ENCODE assay signal across 8 cellular contexts in genomic region chr1:26922201-26922729, GRCh38. TPM values are rescaled to one million over a fixed set of nuclear protein-coding genes. Genes with fewer than 3 reads are reported as not detected.
A peak's percentile ranks its signal among the peaks of the same experiment; 100 is the strongest.
DNase-seq lines count a peak whose midpoint lies in the region; ATAC-seq and TF ChIP-seq lines count a peak whose summit lies in the region.

No MANE protein-coding gene starts in this region.

- no peaks in the 10 kb centered on the region for H3K9me3 ChIP-seq in sigmoid colon

- no peak for TF ChIP-seq POLR2A in sigmoid colon (IDR thresholded peaks at IDR 0.05)

- H3K4me1 ChIP-seq in sigmoid colon, result peaks cover 0 to 23% (median 18%) of the 10 kb centered on the region in 4 donors

- peaks cover 0 to 35% (median 22%) of the 10 kb centered on the region in 4 donors for H3K36me3 ChIP-seq in sigmoid colon

- peaks cover 24% of the 10 kb centered on the region for H3K36me3 Mint-ChIP-seq in activated CD8-positive, alpha-beta memory T cell treated with anti-CD3 and anti-CD28 coated beads, Interleukin-2, amount 10 ng/mL, durations not matched to agents 7 days and 5 days
- peaks cover 9% of the 10 kb centered on the region for H3K36me3 Mint-ChIP-seq in T-cell

- intact Hi-C loops in sigmoid colon (cut with DNase I), result no loop called here

- H3K4me1 Mint-ChIP-seq in activated CD8-positive, alpha-beta memory T cell treated with anti-CD3 and anti-CD28 coated beads, Interleukin-2, amount 10 ng/mL, durations not matched to agents 7 days and 5 days, result peaks cover 43% of the 10 kb centered on the region
- H3K4me1 Mint-ChIP-seq in T-cell, result peaks cover 39 to 44% (median 41%) of the 10 kb centered on the region in 3 donors

- TF ChIP-seq CTCF in fibroblast of the aortic adventitia (IDR thresholded peaks at IDR 0.05; ENCODE audit: insufficient read depth, low read length) (no peak), sigmoid colon (IDR thresholded peaks at IDR 0.05) (no peak)

- TF ChIP-seq EP300 in sigmoid colon (IDR thresholded peaks at IDR 0.05), result no peak

- H3K27ac ChIP-seq in sigmoid colon, result peak overlapping the region; percentile 86 to 95 (median 90)

- no peak for DNase-seq in activated CD8-positive, alpha-beta memory T cell treated with anti-CD3 and anti-CD28 coated beads, Interleukin-2, amount 10 ng/mL, durations not matched to agents 7 days and 5 days
- DNase-seq in activated CD8-positive, alpha-beta memory T cell treated with anti-CD3 and anti-CD28 coated beads, Interleukin-2, amount 50 U/mL, for 48 hours, result no peak
- no peak for DNase-seq in T-cell
- peak; percentile 19 for DNase-seq in fibroblast of the aortic adventitia (ENCODE audit: low read depth)
- no peak for DNase-seq in sigmoid colon
- no peak for DNase-seq in NCI-H1694 (lab: John Stamatoyannopoulos, UW)

- WGBS in sigmoid colon, 2 donors, result 3 to 11% methylated on average over 17 of the region's 17 CpGs

- peak overlapping the region; percentile 95 for H3K27ac Mint-ChIP-seq in activated CD8-positive, alpha-beta memory T cell treated with anti-CD3 and anti-CD28 coated beads, Interleukin-2, amount 10 ng/mL, durations not matched to agents 7 days and 5 days
- H3K27ac Mint-ChIP-seq in T-cell, result peak overlapping the region; percentile 36 to 95

- POLR2A ChIA-PET in T-cell (lab: Charles Lee), result interaction anchor here in 1 of 2 donors (2.3 kb wide), 1 partner anchor 22 kb away, joined by 11 read pairs; the partner anchor contains the start of gene GPATCH3

- no peaks in the 10 kb centered on the region for H3K9me3 Mint-ChIP-seq in activated CD8-positive, alpha-beta memory T cell treated with anti-CD3 and anti-CD28 coated beads, Interleukin-2, amount 10 ng/mL, durations not matched to agents 7 days and 5 days (ENCODE audit: low read depth)
- no peaks in the 10 kb centered on the region for H3K9me3 Mint-ChIP-seq in T-cell

- H3K4me3 ChIP-seq in fibroblast of the aortic adventitia (ENCODE audit: low read depth, low read length) (peak overlapping the region; percentile 92), sigmoid colon (peak overlapping the region; percentile 68 to 99 (median 80))

- ATAC-seq in activated CD8-positive, alpha-beta memory T cell treated with anti-CD3 and anti-CD28 coated beads, Interleukin-2, amount 10 ng/mL, durations not matched to agents 7 days and 5 days, result no peak
- ATAC-seq in T-cell (replicated peaks in 1 of 4), result no peak
- ATAC-seq in GM19397 (IDR thresholded peaks at IDR 0.05; ENCODE audit: unreplicated experiment), result no peak
- ATAC-seq in HG03139 (IDR thresholded peaks at IDR 0.05; ENCODE audit: unreplicated experiment), result no peak

- CTCF ChIA-PET in activated CD8-positive, alpha-beta memory T cell treated with anti-CD3 and anti-CD28 coated beads, Interleukin-2, amount 10 ng/mL, durations not matched to agents 7 days and 5 days (lab: Charles Lee), result interaction anchor here (1.3 to 1.8 kb wide), 5 partner anchors 11 to 58 kb away, joined by 3 to 12 read pairs (median 4); partner anchors contain the start of gene GPN2
- CTCF ChIA-PET in T-cell (lab: Charles Lee), result no interaction called here

- no peaks in the 10 kb centered on the region for H3K27me3 ChIP-seq in sigmoid colon

- H3K27me3 Mint-ChIP-seq in activated CD8-positive, alpha-beta memory T cell treated with anti-CD3 and anti-CD28 coated beads, Interleukin-2, amount 10 ng/mL, durations not matched to agents 7 days and 5 days, result no peaks in the 10 kb centered on the region
- no peaks in the 10 kb centered on the region for H3K27me3 Mint-ChIP-seq in T-cell

- peak overlapping the region; percentile 91 for H3K4me3 Mint-ChIP-seq in activated CD8-positive, alpha-beta memory T cell treated with anti-CD3 and anti-CD28 coated beads, Interleukin-2, amount 10 ng/mL, durations not matched to agents 7 days and 5 days
- H3K4me3 Mint-ChIP-seq in T-cell, result peak overlapping the region; percentile 90 to 98 (median 92)

RNA-seq across cellular contexts. Expression of gene NUDC, which starts 0.7 kb away (rescaled TPM):
- 10 to 100 TPM; 88.8 to 91.6 TPM for total RNA-seq in activated CD8-positive, alpha-beta memory T cell treated with anti-CD3 and anti-CD28 coated beads, Interleukin-2, amount 10 ng/mL, durations not matched to agents 7 days and 5 days
- total RNA-seq in T-cell (10 to 100 TPM; 39.1 to 45.7 (median 43.2) TPM), fibroblast of the aortic adventitia (ENCODE audit: low replicate concordance) (23.8 and 26.7 TPM in 2 replicates), sigmoid colon (10 to 100 TPM; 51.9 to 82.1 (median 59.9) TPM)
- polyA plus RNA-seq in sigmoid colon, result 10 to 100 TPM; 28.4 to 67.6 (median 38.4) TPM

RNA-seq across cellular contexts. Expression of gene NR0B2, which starts 8.5 kb away (rescaled TPM):
- total RNA-seq in activated CD8-positive, alpha-beta memory T cell treated with anti-CD3 and anti-CD28 coated beads, Interleukin-2, amount 10 ng/mL, durations not matched to agents 7 days and 5 days, result not detected
- total RNA-seq in T-cell, result not detected
- total RNA-seq in fibroblast of the aortic adventitia (ENCODE audit: low replicate concordance), result not detected in 2 replicates
- not detected for total RNA-seq in sigmoid colon
- polyA plus RNA-seq in sigmoid colon, result under 1 TPM in 1 of 3 donors, not detected in 2; 0.82 TPM

RNA-seq across cellular contexts. Expression of gene GPATCH3, which starts 22.0 kb away (rescaled TPM):
- total RNA-seq in activated CD8-positive, alpha-beta memory T cell treated with anti-CD3 and anti-CD28 coated beads, Interleukin-2, amount 10 ng/mL, durations not matched to agents 7 days and 5 days, result 10 to 100 TPM; 15.0 to 17.0 TPM
- 10 to 100 TPM; 23.6 to 28.6 (median 27.6) TPM for total RNA-seq in T-cell
- total RNA-seq in fibroblast of the aortic adventitia (ENCODE audit: low replicate concordance), result 5.9 and 21.0 TPM in 2 replicates
- 1 to 10 TPM; 6.6 to 9.7 (median 7.5) TPM for total RNA-seq in sigmoid colon
- polyA plus RNA-seq in sigmoid colon, result 10 to 100 TPM; 12.0 to 14.3 (median 12.8) TPM

RNA-seq across cellular contexts. Expression of gene GPN2, which starts 32.2 kb away (rescaled TPM):
- 10 to 100 TPM; 32.9 to 41.1 TPM for total RNA-seq in activated CD8-positive, alpha-beta memory T cell treated with anti-CD3 and anti-CD28 coated beads, Interleukin-2, amount 10 ng/mL, durations not matched to agents 7 days and 5 days
- total RNA-seq in T-cell, result 10 to 100 TPM; 30.8 to 35.7 (median 32.7) TPM
- total RNA-seq in fibroblast of the aortic adventitia (ENCODE audit: low replicate concordance), result 7.0 and 8.7 TPM in 2 replicates
- 10 to 100 TPM in 1 of 4 donors, 1 to 10 TPM in 3; 7.4 to 11.0 (median 9.8) TPM for total RNA-seq in sigmoid colon
- polyA plus RNA-seq in sigmoid colon, result 10 to 100 TPM; 12.0 to 18.6 (median 18.5) TPM

RNA-seq across cellular contexts. Expression of gene KDF1, which starts 38.0 kb away (rescaled TPM):
- not detected for total RNA-seq in activated CD8-positive, alpha-beta memory T cell treated with anti-CD3 and anti-CD28 coated beads, Interleukin-2, amount 10 ng/mL, durations not matched to agents 7 days and 5 days
- 1 to 10 TPM in 4 of 5 donors, under 1 TPM in 1; 0.84 to 2.8 (median 2.3) TPM for total RNA-seq in T-cell
- not detected in 2 replicates for total RNA-seq in fibroblast of the aortic adventitia (ENCODE audit: low replicate concordance)
- not detected for total RNA-seq in sigmoid colon
- 10 to 100 TPM; 15.0 to 26.8 (median 20.4) TPM for polyA plus RNA-seq in sigmoid colon
